In genomic region chr22:19525116-19525660, GRCh38 we compare ENCODE assay signal across 2 cellular contexts.
TF ChIP-seq lines count a peak whose summit lies in the region.

No MANE protein-coding gene starts in this region.

TF ChIP-seq in IMR-90, 13 proteins besides CTCF, POLR2A, EP300 and RAD21:
- TF ChIP-seq FOS (IDR thresholded peaks at IDR 0.05; ENCODE audit: low read depth, low read length) (no peak), USF2 (IDR thresholded peaks at IDR 0.05; ENCODE audit: low read depth, low read length) (no peak), SMC3 (IDR thresholded peaks at IDR 0.05; ENCODE audit: low read depth, low read length) (no peak), MAFK (IDR thresholded peaks at IDR 0.05; ENCODE audit: low read depth, low read length) (no peak), RCOR1 (IDR thresholded peaks at IDR 0.05; ENCODE audit: insufficient replicate concordance, low read length) (no peak)

TF ChIP-seq in HepG2, 621 proteins besides CTCF, POLR2A, EP300 and RAD21:
- peak; percentile 54 for TF ChIP-seq AGO2 (optimal IDR thresholded peaks at IDR 0.05; ENCODE audit: low read depth, low read length)
- TF ChIP-seq, protein P1, sequence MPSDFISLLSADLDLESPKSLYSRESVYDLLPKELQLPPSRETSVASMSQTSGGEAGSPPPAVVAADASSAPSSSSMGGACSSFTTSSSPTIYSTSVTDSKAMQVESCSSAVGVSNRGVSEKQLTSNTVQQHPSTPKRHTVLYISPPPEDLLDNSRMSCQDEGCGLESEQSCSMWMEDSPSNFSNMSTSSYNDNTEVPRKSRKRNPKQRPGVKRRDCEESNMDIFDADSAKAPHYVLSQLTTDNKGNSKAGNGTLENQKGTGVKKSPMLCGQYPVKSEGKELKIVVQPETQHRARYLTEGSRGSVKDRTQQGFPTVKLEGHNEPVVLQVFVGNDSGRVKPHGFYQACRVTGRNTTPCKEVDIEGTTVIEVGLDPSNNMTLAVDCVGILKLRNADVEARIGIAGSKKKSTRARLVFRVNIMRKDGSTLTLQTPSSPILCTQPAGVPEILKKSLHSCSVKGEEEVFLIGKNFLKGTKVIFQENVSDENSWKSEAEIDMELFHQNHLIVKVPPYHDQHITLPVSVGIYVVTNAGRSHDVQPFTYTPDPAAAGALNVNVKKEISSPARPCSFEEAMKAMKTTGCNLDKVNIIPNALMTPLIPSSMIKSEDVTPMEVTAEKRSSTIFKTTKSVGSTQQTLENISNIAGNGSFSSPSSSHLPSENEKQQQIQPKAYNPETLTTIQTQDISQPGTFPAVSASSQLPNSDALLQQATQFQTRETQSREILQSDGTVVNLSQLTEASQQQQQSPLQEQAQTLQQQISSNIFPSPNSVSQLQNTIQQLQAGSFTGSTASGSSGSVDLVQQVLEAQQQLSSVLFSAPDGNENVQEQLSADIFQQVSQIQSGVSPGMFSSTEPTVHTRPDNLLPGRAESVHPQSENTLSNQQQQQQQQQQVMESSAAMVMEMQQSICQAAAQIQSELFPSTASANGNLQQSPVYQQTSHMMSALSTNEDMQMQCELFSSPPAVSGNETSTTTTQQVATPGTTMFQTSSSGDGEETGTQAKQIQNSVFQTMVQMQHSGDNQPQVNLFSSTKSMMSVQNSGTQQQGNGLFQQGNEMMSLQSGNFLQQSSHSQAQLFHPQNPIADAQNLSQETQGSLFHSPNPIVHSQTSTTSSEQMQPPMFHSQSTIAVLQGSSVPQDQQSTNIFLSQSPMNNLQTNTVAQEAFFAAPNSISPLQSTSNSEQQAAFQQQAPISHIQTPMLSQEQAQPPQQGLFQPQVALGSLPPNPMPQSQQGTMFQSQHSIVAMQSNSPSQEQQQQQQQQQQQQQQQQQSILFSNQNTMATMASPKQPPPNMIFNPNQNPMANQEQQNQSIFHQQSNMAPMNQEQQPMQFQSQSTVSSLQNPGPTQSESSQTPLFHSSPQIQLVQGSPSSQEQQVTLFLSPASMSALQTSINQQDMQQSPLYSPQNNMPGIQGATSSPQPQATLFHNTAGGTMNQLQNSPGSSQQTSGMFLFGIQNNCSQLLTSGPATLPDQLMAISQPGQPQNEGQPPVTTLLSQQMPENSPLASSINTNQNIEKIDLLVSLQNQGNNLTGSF (CRISPR knock-in tag; IDR thresholded peaks at IDR 0.05), result no peak
